11 cellular contexts compared by ENCODE assay signal in genomic region chr10:122301055-122301810, GRCh38. TPM values are rescaled to one million over a fixed set of nuclear protein-coding genes. Genes with fewer than 3 reads are reported as not detected.
DNase-seq lines count a peak whose midpoint lies in the region; ATAC-seq lines count a peak whose summit lies in the region.
"Had no signal": no experiment of that assay in that cellular context is flagged by ENCODE, and none has a peak within 500 bp of the region (broad histone marks: within the 10 kb centered on the region; RNA-seq: fewer than 3 reads in every experiment).

No MANE protein-coding gene starts in this region.

- H3K9me3 ChIP-seq in SJCRH30 (replicated peaks) (peaks cover 8% of the 10 kb centered on the region; the same call in 1 of the 2 replicates), skeletal muscle satellite cell (replicated peaks; ENCODE audit: low read length) (no peaks in the 10 kb centered on the region)

- H3K27ac ChIP-seq in SJCRH30, result peak overlapping the region; percentile 19
- H3K27ac ChIP-seq: SK-N-MC had no signal

- peak overlapping the region; percentile 1 for H3K9ac ChIP-seq in skeletal muscle satellite cell (ENCODE audit: low read depth, low read length)

- DNase-seq in GOT3 (lab: John Stamatoyannopoulos, UW) (peak; percentile 46), SJCRH30 (peak; percentile 44 to 51), fibroblast of peridontal ligament (ENCODE audit: extremely low read depth) (peak; percentile 14), activated gamma-delta T cell (lab: John Stamatoyannopoulos, UW) (no peak)
- DNase-seq: left cardiac atrium, NCI-H2029 treated with DMSO at 0.1 percent for 48 hours had no signal

- H3K27me3 ChIP-seq in SJCRH30 (no peaks in the 10 kb centered on the region), skeletal muscle satellite cell (ENCODE audit: control insufficient read depth, insufficient read depth, low read length) (peaks cover 5% of the 10 kb centered on the region)

- H3K4me2 ChIP-seq in skeletal muscle satellite cell (ENCODE audit: low read length), result peak overlapping the region; percentile 23

- H3K36me3 ChIP-seq in SJCRH30 (no peaks in the 10 kb centered on the region), skeletal muscle satellite cell (ENCODE audit: insufficient read depth, low read length) (no peaks in the 10 kb centered on the region)

- ATAC-seq in GM21528 (IDR thresholded peaks at IDR 0.05; ENCODE audit: low FRiP score, unreplicated experiment), result no peak
- ATAC-seq in HG03025 (IDR thresholded peaks at IDR 0.05; ENCODE audit: low FRiP score, unreplicated experiment), result no peak
- no peak for ATAC-seq in GM19397 (IDR thresholded peaks at IDR 0.05; ENCODE audit: unreplicated experiment)

- no peak overlapping the region for H3K4me3 ChIP-seq in SJCRH30
- no peak overlapping the region for H3K4me3 ChIP-seq in skeletal muscle satellite cell (ENCODE audit: low read length)
- H3K4me3 ChIP-seq: SK-N-MC had no signal

- H3K4me1 ChIP-seq in SJCRH30 (no peaks in the 10 kb centered on the region; the same call in 1 of the 2 replicates), skeletal muscle satellite cell (ENCODE audit: control insufficient read depth, insufficient read depth, low read length) (peaks cover 14% of the 10 kb centered on the region)

RNA-seq across cellular contexts. Expression of gene BTBD16, which starts 30.1 kb away (rescaled TPM):
- total RNA-seq in SJCRH30 (2014; rRNA removed; shearing (Covaris generic)), result not detected in 2 replicates
- not detected in 2 replicates for total RNA-seq in skeletal muscle satellite cell (2012; rRNA removed)
